Comparison of ENCODE assay signal across 19 cellular contexts in the genomic region with DNA sequence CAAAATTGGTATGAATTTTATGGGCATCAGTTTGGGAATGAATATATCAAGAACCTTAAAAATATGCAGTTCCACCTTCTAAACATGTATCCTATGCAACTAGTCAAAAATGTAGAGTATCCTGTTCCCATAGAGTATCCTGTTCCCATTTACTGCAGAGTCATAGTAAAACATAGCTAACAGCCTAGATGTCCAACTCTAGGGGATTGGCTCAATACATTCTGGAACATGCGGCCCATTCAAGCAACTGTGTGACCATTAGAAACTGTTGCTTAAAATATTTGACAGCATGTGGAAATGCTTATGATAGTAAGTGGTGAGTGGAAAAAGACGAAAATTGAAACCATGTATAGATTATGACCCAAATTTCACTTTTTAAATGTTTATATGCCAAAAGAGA. TPM values are rescaled to one million over a fixed set of nuclear protein-coding genes. Genes with fewer than 3 reads are reported as not detected.
A peak's percentile ranks its signal among the peaks of the same experiment; 100 is the strongest.
DNase-seq lines count a peak whose midpoint lies in the region; ATAC-seq, FAIRE-seq and TF ChIP-seq lines count a peak whose summit lies in the region.
"Had no signal": no experiment of that assay in that cellular context is flagged by ENCODE, and none has a peak within 500 bp of the region (broad histone marks: within the 10 kb centered on the region; RNA-seq: fewer than 3 reads in every experiment).

No MANE protein-coding gene starts in this region.

- peaks cover 0 to 3% (median 0%) of the 10 kb centered on the region in 3 donors for H3K36me3 Mint-ChIP-seq in naive thymus-derived CD8-positive, alpha-beta T cell

- peaks cover 8 to 28% (median 24%) of the 10 kb centered on the region in 4 donors for H3K4me1 Mint-ChIP-seq in naive thymus-derived CD8-positive, alpha-beta T cell

- H3K27ac ChIP-seq in HepG2 (ENCODE audit: extremely low read length, insufficient read depth, low read length) (no peak overlapping the region), right lobe of liver (no peak overlapping the region), thyroid gland (peak overlapping the region in 2 of 3 donors; percentile 41 to 64)
- H3K27ac ChIP-seq: 22Rv1, A549, C4-2B had no signal

- no peak for DNase-seq in HepG2 (ENCODE audit: low spot score)
- no peak for DNase-seq in right lobe of liver
- DNase-seq in fibroblast of gingiva (ENCODE audit: low read depth) = peak; percentile 60
- no peak for DNase-seq in thyroid gland
- no peak for DNase-seq in GM10248 (ENCODE audit: extremely low spot score)
- no peak for DNase-seq in amygdala (lab: John Stamatoyannopoulos, UW)
- no peak for DNase-seq in naive thymus-derived CD8-positive, alpha-beta T cell
- DNase-seq: AML-193; Caco-2; CD4-positive, alpha-beta T cell; DMS153; DMS79; GDM1 had no signal

- H3K4me2 ChIP-seq in HepG2 (ENCODE audit: low read depth, low read length) = no peak overlapping the region
- H3K4me2 ChIP-seq: A549 had no signal

- H4K20me1 ChIP-seq in HepG2 (ENCODE audit: insufficient read depth, low read length) = peaks cover 79% of the 10 kb centered on the region

- no peak for ATAC-seq in HepG2
- no peak for ATAC-seq in right lobe of liver
- ATAC-seq in naive thymus-derived CD8-positive, alpha-beta T cell = no peak
- ATAC-seq: A549 had no signal

- TF ChIP-seq EP300 in HepG2 (IDR thresholded peaks at IDR 0.05; ENCODE audit: low read depth in 2 of 2, low read length in 2 of 2) (no peak), HepG2 (CRISPR knock-in tag; IDR thresholded peaks at IDR 0.05; ENCODE audit: borderline replicate concordance) (no peak)

- H3K4me3 Mint-ChIP-seq in naive thymus-derived CD8-positive, alpha-beta T cell = no peak overlapping the region
- H3K4me3 Mint-ChIP-seq: CD4-positive, alpha-beta T cell had no signal

- H3K36me3 ChIP-seq in HepG2 (replicated peaks in 1 of 2; ENCODE audit: control insufficient read depth in 1 of 2, insufficient read depth in 2 of 2, low read length in 2 of 2) (peaks cover 31 to 82% of the 10 kb centered on the region in 2 experiments), right lobe of liver (no peaks in the 10 kb centered on the region), thyroid gland (no peaks in the 10 kb centered on the region)

- no peak for FAIRE-seq in HepG2 (lab: Jason Lieb, UNC)
- FAIRE-seq: A549, D721Med, GM19239 had no signal

- CTCF ChIA-PET in HepG2 (lab: Yijun Ruan, JAX; ENCODE audit: low intra/inter-chr PET ratio, low total read pairs) (no interaction called here), GM10248 (lab: Yijun Ruan, JAX) (interaction anchor here (1.1 to 1.3 kb wide), 3 partner anchors 12 to 17 kb away, joined by 3 read pairs; no protein-coding TSS in a partner anchor)

- H3K9ac ChIP-seq in HepG2 (ENCODE audit: insufficient read depth, low read depth, low read length) = no peak overlapping the region

- no peak for TF ChIP-seq RAD21 in HepG2 (CRISPR knock-in tag; IDR thresholded peaks at IDR 0.05)

- in situ Hi-C loops in HepG2 (cut with HindIII; ENCODE audit: extremely low pct_ligation_motif_present, low pct_unique_long_range_greater_than_20kb) = no loop called here

- TF ChIP-seq CTCF in HepG2 (CRISPR knock-in tag; IDR thresholded peaks at IDR 0.05) = no peak
- no peak for TF ChIP-seq CTCF in right lobe of liver (IDR thresholded peaks at IDR 0.05)
- no peak for TF ChIP-seq CTCF in thyroid gland (IDR thresholded peaks at IDR 0.05)
- TF ChIP-seq CTCF in GM10248 (IDR thresholded peaks at IDR 0.05; ENCODE audit: control extremely low read depth, extremely low read depth, low read depth, missing control alignments) = no peak

- no peak overlapping the region for H3K27ac Mint-ChIP-seq in naive thymus-derived CD8-positive, alpha-beta T cell
- H3K27ac Mint-ChIP-seq: CD4-positive, alpha-beta T cell had no signal

- H3K27me3 ChIP-seq in HepG2 (ENCODE audit: control insufficient read depth in 1 of 2, insufficient read depth in 2 of 2, low read length in 2 of 2) = no peaks in the 10 kb centered on the region
- H3K27me3 ChIP-seq in right lobe of liver = no peaks in the 10 kb centered on the region
- H3K27me3 ChIP-seq in thyroid gland = no peaks in the 10 kb centered on the region

- H3K4me3 ChIP-seq in HepG2 (replicated peaks in 1 of 3; ENCODE audit: insufficient read depth in 1 of 3, low read depth in 2 of 3, low read length in 3 of 3) (no peak overlapping the region), right lobe of liver (no peak overlapping the region), thyroid gland (replicated peaks in 1 of 3) (no peak overlapping the region)
- H3K4me3 ChIP-seq: A549, HAP-1 had no signal

- H3K4me1 ChIP-seq in HepG2 (ENCODE audit: insufficient read depth, low read length) (peaks cover 68% of the 10 kb centered on the region), right lobe of liver (peaks cover 0 to 28% (median 5%) of the 10 kb centered on the region in 4 donors), thyroid gland (peaks cover 67 to 89% of the 10 kb centered on the region in 2 donors)

- no peak overlapping the region for H2AFZ ChIP-seq in HepG2 (ENCODE audit: low read length)

- POLR2A ChIA-PET in HepG2 (lab: Yijun Ruan, JAX) (interaction anchor here (1.3 to 2.6 kb wide), 3 partner anchors 11 to 37 kb away, joined by 4 to 14 read pairs (median 4); no protein-coding TSS in a partner anchor), GM10248 (lab: Yijun Ruan, JAX) (no interaction called here)
- POLR2A ChIA-PET in naive thymus-derived CD8-positive, alpha-beta T cell (lab: Charles Lee) = no interaction called here

- TSS peak; percentile 3 for BruUV-seq in HepG2 (replicated peaks; lab: Mats Ljungman, UMichigan)

- no peaks in the 10 kb centered on the region for H3K9me3 Mint-ChIP-seq in naive thymus-derived CD8-positive, alpha-beta T cell
- H3K9me3 Mint-ChIP-seq: CD4-positive, alpha-beta T cell had no signal

- intact Hi-C loops in HepG2 (cut with micrococcal nuclease; ENCODE audit: unreplicated experiment) = no loop called here
- intact Hi-C loops in right lobe of liver (cut with DNase I) = no loop called here
- intact Hi-C loops in thyroid gland (cut with DNase I) = no loop called here

- 97% methylated on average over 2 of the region's 2 CpGs for WGBS in HepG2 (ENCODE audit: low lambda C conversion rate)
- WGBS in right lobe of liver (ENCODE audit: insufficient coverage, low coverage, low lambda C conversion rate, missing lambda C conversion rate) = 89% methylated on average over 2 of the region's 2 CpGs
- WGBS in thyroid gland, 2 donors = 96% methylated on average over 2 of the region's 2 CpGs

- H3K9me3 ChIP-seq in HepG2 (ENCODE audit: low read length) = no peaks in the 10 kb centered on the region
- H3K9me3 ChIP-seq in right lobe of liver = no peaks in the 10 kb centered on the region
- no peaks in the 10 kb centered on the region for H3K9me3 ChIP-seq in thyroid gland
- H3K9me3 ChIP-seq: A549, Caco-2, HAP-1 had no signal

- TF ChIP-seq POLR2A in HepG2 (IDR thresholded peaks at IDR 0.05; ENCODE audit: insufficient read depth in 1 of 2, low read depth in 2 of 2, low read length in 2 of 2) (no peak), right lobe of liver (IDR thresholded peaks at IDR 0.05) (no peak), thyroid gland (IDR thresholded peaks at IDR 0.05) (no peak)

- peaks cover 94% of the 10 kb centered on the region for H3K79me2 ChIP-seq in HepG2 (ENCODE audit: insufficient read depth, low read length)

- peaks cover 6 to 46% (median 17%) of the 10 kb centered on the region in 5 donors for H3K27me3 Mint-ChIP-seq in naive thymus-derived CD8-positive, alpha-beta T cell
- H3K27me3 Mint-ChIP-seq: CD4-positive, alpha-beta T cell had no signal

RNA-seq across cellular contexts. Expression of a gene that starts 11.1 kb away (rescaled TPM):
- total RNA-seq in HepG2 (2016; rRNA removed; fragmentation: Illumina TruSeq; extraction: Trizol) (11.0 TPM in 2 replicates), right lobe of liver (10 to 100 TPM; 12.6 to 19.2 (median 14.9) TPM), thyroid gland (10 to 100 TPM; 12.6 to 42.4 (median 23.7) TPM)
- 2.8 and 3.0 TPM in 2 replicates for total RNA-seq in HepG2 (2016; cell fraction: cytosol; rRNA removed; fragmentation: Illumina TruSeq; extraction: Trizol; ENCODE audit: low read depth)
- 9.5 and 11.3 TPM in 2 replicates for total RNA-seq in HepG2 (2016; cell fraction: insoluble cytoplasmic fraction; rRNA removed; fragmentation: Illumina TruSeq; extraction: Trizol)
- total RNA-seq in HepG2 (2016; cell fraction: membrane; rRNA removed; fragmentation: Illumina TruSeq; extraction: Trizol) = 15.4 and 15.8 TPM in 2 replicates
- total RNA-seq in HepG2 (2016; cell fraction: nucleus; rRNA removed; fragmentation: Illumina TruSeq; extraction: Trizol) = 14.9 TPM in 2 replicates
- polyA plus RNA-seq in HepG2 (2011; rRNA removed) = 12.4 and 15.9 TPM in 2 replicates
- polyA plus RNA-seq in HepG2 (2011; cell fraction: cytosol; rRNA removed) = 6.6 and 10.1 TPM in 2 replicates
- 47.8 and 59.4 TPM in 2 replicates for polyA plus RNA-seq in HepG2 (2011; cell fraction: nucleus; rRNA removed)
- polyA plus RNA-seq in HepG2 (2012) = 53.6 and 69.1 TPM in 2 replicates
- 10.9 and 11.7 TPM in 2 replicates for polyA plus RNA-seq in HepG2 (2016; cell fraction: cytosol; fragmentation: Illumina TruSeq; extraction: Trizol; ENCODE audit: low read depth)
- 37.6 and 56.8 TPM in 2 replicates for polyA plus RNA-seq in HepG2 (2016; cell fraction: insoluble cytoplasmic fraction; fragmentation: Illumina TruSeq; extraction: Trizol; ENCODE audit: low read depth)
- polyA plus RNA-seq in HepG2 (2016; cell fraction: membrane; fragmentation: Illumina TruSeq; extraction: Trizol; ENCODE audit: low read depth) = 44.1 and 44.7 TPM in 2 replicates
- polyA plus RNA-seq in HepG2 (2016; cell fraction: nucleus; fragmentation: Illumina TruSeq; extraction: Trizol; ENCODE audit: insufficient read depth, low read depth) = 75.1 and 80.7 TPM in 2 replicates
- polyA minus RNA-seq in HepG2 (2011; rRNA and poly(A)+ RNA removed; ENCODE audit: low replicate concordance) = 3.3 and 26.4 TPM in 2 replicates
- 29.5 and 30.0 TPM in 2 replicates for polyA minus RNA-seq in HepG2 (2011; cell fraction: cytosol; rRNA and poly(A)+ RNA removed)
- polyA minus RNA-seq in HepG2 (2011; cell fraction: nucleus; rRNA and poly(A)+ RNA removed) = 15.2 and 15.5 TPM in 2 replicates
- total RNA-seq in naive thymus-derived CD8-positive, alpha-beta T cell = 1 to 10 TPM; 3.9 to 5.1 TPM
- under 1 TPM; 0.07 to 0.19 (median 0.15) TPM for polyA plus RNA-seq in naive thymus-derived CD8-positive, alpha-beta T cell

Comparison
In these comparisons a context has a peak if more than half of its experiments do, and no peak if none do; other contexts are left out.
1. H3K27ac ChIP-seq: peak in thyroid gland (2 of 3); none in HepG2 (single experiment) and right lobe of liver (0 of 3).